Comparison of ENCODE assay signal across 7 cellular contexts in genomic region chr2:148021059-148021985, GRCh38. TPM values are rescaled to one million over a fixed set of nuclear protein-coding genes. Genes with fewer than 3 reads are reported as not detected.
DNase-seq lines count a peak whose midpoint lies in the region; ATAC-seq and TF ChIP-seq lines count a peak whose summit lies in the region.

MBD5 (plus strand) TSS chr2:148021091.

- intact Hi-C loops in dendritic cell treated with granulocyte-macrophage colony-stimulating factor and Interleukin-4, amounts not matched to agents 40 ng/mL and 50 ng/mL, for 4 days (cut with micrococcal nuclease), result loop anchor here (1.0 to 10.0 kb wide), 2 partner anchors 177 to 622 kb away; partner anchors contain the start of gene ACVR2A
- intact Hi-C loops in lower leg skin (cut with DNase I; ENCODE audit: low total_unique reads), result no loop called here

- H4K20me1 ChIP-seq in Karpas-422 (ENCODE audit: insufficient read depth, low read depth, low read length), result no peaks in the 10 kb centered on the region

- H3K9me2 ChIP-seq in Karpas-422 (replicated peaks; ENCODE audit: insufficient read depth, low read length), result no peaks in the 10 kb centered on the region

- WGBS in lower leg skin, 2 donors, result 0% methylated on average over 11 of the region's 11 CpGs

- peak within 1 kb of the TSS; percentile 99 for H3K4me3 ChIP-seq in Karpas-422 (ENCODE audit: low read length)
- peak within 1 kb of the TSS; percentile 71 for H3K4me3 ChIP-seq in lower leg skin (ENCODE audit: low read depth, poor library complexity, severe bottlenecking)

- H3K36me3 ChIP-seq in Karpas-422 (ENCODE audit: insufficient read depth, low read length), result peaks cover 14% of the 10 kb centered on the region

- H3K4me3 Mint-ChIP-seq in dendritic cell treated with granulocyte-macrophage colony-stimulating factor and Interleukin-4, amounts not matched to agents 40 ng/mL and 50 ng/mL, for 4 days, result peak within 1 kb of the TSS; percentile 99

- peak within 1 kb of the TSS; percentile 90 for H3K4me2 ChIP-seq in Karpas-422 (ENCODE audit: low read depth, low read length, poor library complexity, severe bottlenecking)

- no peaks in the 10 kb centered on the region for H3K27me3 Mint-ChIP-seq in dendritic cell treated with granulocyte-macrophage colony-stimulating factor and Interleukin-4, amounts not matched to agents 40 ng/mL and 50 ng/mL, for 4 days

- H3K27ac Mint-ChIP-seq in dendritic cell treated with granulocyte-macrophage colony-stimulating factor and Interleukin-4, amounts not matched to agents 40 ng/mL and 50 ng/mL, for 4 days, result peak within 1 kb of the TSS; percentile 100

- H3K9ac ChIP-seq in Karpas-422 (ENCODE audit: low read length), result peak within 1 kb of the TSS; percentile 96

- DNase-seq in GM10266 (ENCODE audit: extremely low spot score), result peak; percentile 19
- peak; percentile 75 for DNase-seq in Karpas-422
- DNase-seq in lower leg skin (ENCODE audit: low spot score in 2 of 2), result peak in 1 of 2 donors; percentile 27
- peak in 2 of 3 donors; percentile 17 to 32 for DNase-seq in stimulated activated CD4-positive, alpha-beta T cell treated with anti-CD3 and anti-CD28 coated beads, TNF-alpha, amount 100 ng/mL, for 48 hours (ENCODE audit: low read depth in 3 of 3)

- no peaks in the 10 kb centered on the region for H3K9me3 ChIP-seq in Karpas-422 (ENCODE audit: low read length)

- H3K27me3 ChIP-seq in Karpas-422 (ENCODE audit: low read length), result no peaks in the 10 kb centered on the region

- TF ChIP-seq CTCF in GM10266 (IDR thresholded peaks at IDR 0.05; ENCODE audit: control insufficient read depth, insufficient read depth, low read depth, missing control alignments), result no peak
- TF ChIP-seq CTCF in VCaP (conservative IDR thresholded peaks at IDR 0.05), result no peak
- TF ChIP-seq CTCF in lower leg skin (IDR thresholded peaks at IDR 0.05), result no peak

- peaks cover 51% of the 10 kb centered on the region for H3K4me1 ChIP-seq in Karpas-422 (ENCODE audit: low read length)

- peaks cover 20% of the 10 kb centered on the region for H3K36me3 Mint-ChIP-seq in dendritic cell treated with granulocyte-macrophage colony-stimulating factor and Interleukin-4, amounts not matched to agents 40 ng/mL and 50 ng/mL, for 4 days (ENCODE audit: low read depth)

- H2AFZ ChIP-seq in Karpas-422 (ENCODE audit: low read length), result peak within 1 kb of the TSS; percentile 86

- TF ChIP-seq POLR2A in lower leg skin (IDR thresholded peaks at IDR 0.05), result no peak

- no peaks in the 10 kb centered on the region for H3K9me3 Mint-ChIP-seq in dendritic cell treated with granulocyte-macrophage colony-stimulating factor and Interleukin-4, amounts not matched to agents 40 ng/mL and 50 ng/mL, for 4 days

- peak within 1 kb of the TSS; percentile 78 for H3K27ac ChIP-seq in Karpas-422 (ENCODE audit: low read length)
- H3K27ac ChIP-seq in VCaP, result peak within 1 kb of the TSS; percentile 88

- peaks cover 54% of the 10 kb centered on the region for H3K4me1 Mint-ChIP-seq in dendritic cell treated with granulocyte-macrophage colony-stimulating factor and Interleukin-4, amounts not matched to agents 40 ng/mL and 50 ng/mL, for 4 days (ENCODE audit: low read depth)

- ATAC-seq in GM21737 (IDR thresholded peaks at IDR 0.05; ENCODE audit: unreplicated experiment), result peak; percentile 34

- peaks cover 96% of the 10 kb centered on the region for H3K79me2 ChIP-seq in Karpas-422 (ENCODE audit: low read length)

RNA-seq across cellular contexts. Expression of gene MBD5, which starts in this region (rescaled TPM):
- 19.2 and 64.7 TPM in 2 replicates for total RNA-seq in Karpas-422 (2014; rRNA removed; shearing (Covaris generic); ENCODE audit: low replicate concordance)
- total RNA-seq in lower leg skin, result 10 to 100 TPM; 13.5 to 22.3 (median 17.4) TPM
